ENCODE assay signal across 1 cellular context in the genomic region with DNA sequence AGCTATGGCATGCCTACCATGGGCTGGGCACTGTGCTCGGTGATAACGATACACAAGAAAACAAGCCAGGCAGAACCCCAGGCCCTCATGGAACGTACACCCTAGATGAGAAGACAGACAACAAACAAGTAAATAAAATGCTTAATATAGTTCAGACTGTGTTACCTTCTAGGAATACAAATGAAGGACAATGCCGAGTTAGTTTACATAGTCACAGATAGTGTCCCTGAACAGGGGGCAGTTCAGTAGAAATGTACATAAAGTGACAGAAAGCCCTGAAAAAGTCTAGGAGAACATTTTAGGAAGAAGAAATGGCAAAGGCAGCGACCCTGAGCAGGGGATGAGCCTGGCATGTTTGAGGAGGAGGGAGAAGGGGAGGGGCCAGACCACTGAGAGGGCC.
TF ChIP-seq lines count a peak whose summit lies in the region.

No MANE protein-coding gene starts in this region.

TF ChIP-seq in HepG2, 621 proteins besides CTCF, POLR2A, EP300 and RAD21 (continued from another document):
- TF ChIP-seq, protein P1, sequence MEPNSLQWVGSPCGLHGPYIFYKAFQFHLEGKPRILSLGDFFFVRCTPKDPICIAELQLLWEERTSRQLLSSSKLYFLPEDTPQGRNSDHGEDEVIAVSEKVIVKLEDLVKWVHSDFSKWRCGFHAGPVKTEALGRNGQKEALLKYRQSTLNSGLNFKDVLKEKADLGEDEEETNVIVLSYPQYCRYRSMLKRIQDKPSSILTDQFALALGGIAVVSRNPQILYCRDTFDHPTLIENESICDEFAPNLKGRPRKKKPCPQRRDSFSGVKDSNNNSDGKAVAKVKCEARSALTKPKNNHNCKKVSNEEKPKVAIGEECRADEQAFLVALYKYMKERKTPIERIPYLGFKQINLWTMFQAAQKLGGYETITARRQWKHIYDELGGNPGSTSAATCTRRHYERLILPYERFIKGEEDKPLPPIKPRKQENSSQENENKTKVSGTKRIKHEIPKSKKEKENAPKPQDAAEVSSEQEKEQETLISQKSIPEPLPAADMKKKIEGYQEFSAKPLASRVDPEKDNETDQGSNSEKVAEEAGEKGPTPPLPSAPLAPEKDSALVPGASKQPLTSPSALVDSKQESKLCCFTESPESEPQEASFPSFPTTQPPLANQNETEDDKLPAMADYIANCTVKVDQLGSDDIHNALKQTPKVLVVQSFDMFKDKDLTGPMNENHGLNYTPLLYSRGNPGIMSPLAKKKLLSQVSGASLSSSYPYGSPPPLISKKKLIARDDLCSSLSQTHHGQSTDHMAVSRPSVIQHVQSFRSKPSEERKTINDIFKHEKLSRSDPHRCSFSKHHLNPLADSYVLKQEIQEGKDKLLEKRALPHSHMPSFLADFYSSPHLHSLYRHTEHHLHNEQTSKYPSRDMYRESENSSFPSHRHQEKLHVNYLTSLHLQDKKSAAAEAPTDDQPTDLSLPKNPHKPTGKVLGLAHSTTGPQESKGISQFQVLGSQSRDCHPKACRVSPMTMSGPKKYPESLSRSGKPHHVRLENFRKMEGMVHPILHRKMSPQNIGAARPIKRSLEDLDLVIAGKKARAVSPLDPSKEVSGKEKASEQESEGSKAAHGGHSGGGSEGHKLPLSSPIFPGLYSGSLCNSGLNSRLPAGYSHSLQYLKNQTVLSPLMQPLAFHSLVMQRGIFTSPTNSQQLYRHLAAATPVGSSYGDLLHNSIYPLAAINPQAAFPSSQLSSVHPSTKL (CRISPR knock-in tag; IDR thresholded peaks at IDR 0.05): peak; percentile 50
- peak; percentile 76 for TF ChIP-seq MEF2D (CRISPR knock-in tag; IDR thresholded peaks at IDR 0.05)
- TF ChIP-seq SOX13 (IDR thresholded peaks at IDR 0.05): no peak
- TF ChIP-seq SOX13 (CRISPR knock-in tag; conservative IDR thresholded peaks at IDR 0.05 in 1 of 2, IDR thresholded peaks at IDR 0.05 in 1 of 2): peak in 1 of 2 experiments; percentile 51; a peak in 1 of 4 replicates
- no peak for TF ChIP-seq ZNF558 (CRISPR knock-in tag; IDR thresholded peaks at IDR 0.05; ENCODE audit: borderline replicate concordance)
- TF ChIP-seq RARA (CRISPR knock-in tag; IDR thresholded peaks at IDR 0.05): peak; percentile 86
